ENCODE assay signal across 1 cellular context in the genomic region with DNA sequence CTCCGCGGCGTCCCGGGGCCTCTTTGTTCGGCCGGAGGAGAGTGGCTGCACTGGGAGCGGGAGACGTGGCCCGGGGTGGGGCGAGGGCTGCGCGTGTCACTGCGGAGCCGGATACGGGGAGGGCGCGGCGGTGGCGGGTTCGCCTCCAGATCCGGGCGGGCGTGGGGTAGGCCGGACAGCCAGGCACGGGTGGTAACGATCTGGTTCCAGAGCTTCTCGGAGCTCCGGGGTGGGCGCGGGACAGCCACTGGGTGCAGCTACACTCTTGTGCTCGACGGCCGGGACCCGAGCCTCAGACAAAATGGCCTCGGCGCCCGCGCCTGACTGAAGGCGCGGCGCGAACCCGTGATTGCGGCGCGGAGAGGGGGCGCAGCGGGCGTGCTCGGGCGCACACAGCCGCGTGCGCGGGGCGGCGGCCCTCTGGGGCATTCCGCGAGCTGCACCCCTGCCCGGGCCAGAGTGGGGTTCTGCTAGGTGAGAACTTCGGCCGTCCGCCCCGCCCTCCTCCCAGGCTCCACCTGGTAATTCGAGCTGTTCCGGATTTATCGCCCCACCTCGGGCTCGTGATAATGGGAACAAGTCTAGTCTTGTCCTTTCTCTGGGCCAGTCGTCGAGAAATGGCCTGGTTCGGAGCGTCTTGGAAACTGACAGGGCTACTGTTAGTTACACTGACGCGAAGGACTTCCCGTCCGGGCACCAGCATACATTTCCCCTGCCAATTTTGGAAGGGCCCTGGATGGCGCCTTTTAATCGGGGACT.
A peak's percentile ranks its signal among the peaks of the same experiment; 100 is the strongest.
TF ChIP-seq lines count a peak whose summit lies in the region.

No MANE protein-coding gene starts in this region.

TF ChIP-seq in IMR-90, 13 proteins besides CTCF, POLR2A, EP300 and RAD21 (continued from another document):
- TF ChIP-seq, protein P1, sequence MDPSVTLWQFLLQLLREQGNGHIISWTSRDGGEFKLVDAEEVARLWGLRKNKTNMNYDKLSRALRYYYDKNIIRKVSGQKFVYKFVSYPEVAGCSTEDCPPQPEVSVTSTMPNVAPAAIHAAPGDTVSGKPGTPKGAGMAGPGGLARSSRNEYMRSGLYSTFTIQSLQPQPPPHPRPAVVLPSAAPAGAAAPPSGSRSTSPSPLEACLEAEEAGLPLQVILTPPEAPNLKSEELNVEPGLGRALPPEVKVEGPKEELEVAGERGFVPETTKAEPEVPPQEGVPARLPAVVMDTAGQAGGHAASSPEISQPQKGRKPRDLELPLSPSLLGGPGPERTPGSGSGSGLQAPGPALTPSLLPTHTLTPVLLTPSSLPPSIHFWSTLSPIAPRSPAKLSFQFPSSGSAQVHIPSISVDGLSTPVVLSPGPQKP (IDR thresholded peaks at IDR 0.05; ENCODE audit: borderline replicate concordance, low read depth, low read length): no peak
- TF ChIP-seq MAFK (IDR thresholded peaks at IDR 0.05; ENCODE audit: low read depth, low read length) (no peak), BHLHE40 (IDR thresholded peaks at IDR 0.05; ENCODE audit: low read depth, low read length) (peak; percentile 20; the same call in 1 of the 2 replicates)
- TF ChIP-seq, protein P2, sequence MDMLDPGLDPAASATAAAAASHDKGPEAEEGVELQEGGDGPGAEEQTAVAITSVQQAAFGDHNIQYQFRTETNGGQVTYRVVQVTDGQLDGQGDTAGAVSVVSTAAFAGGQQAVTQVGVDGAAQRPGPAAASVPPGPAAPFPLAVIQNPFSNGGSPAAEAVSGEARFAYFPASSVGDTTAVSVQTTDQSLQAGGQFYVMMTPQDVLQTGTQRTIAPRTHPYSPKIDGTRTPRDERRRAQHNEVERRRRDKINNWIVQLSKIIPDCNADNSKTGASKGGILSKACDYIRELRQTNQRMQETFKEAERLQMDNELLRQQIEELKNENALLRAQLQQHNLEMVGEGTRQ (IDR thresholded peaks at IDR 0.05; ENCODE audit: low read depth, low read length): no peak
